Comparison of ENCODE assay signal across 8 cellular contexts in the genomic region with DNA sequence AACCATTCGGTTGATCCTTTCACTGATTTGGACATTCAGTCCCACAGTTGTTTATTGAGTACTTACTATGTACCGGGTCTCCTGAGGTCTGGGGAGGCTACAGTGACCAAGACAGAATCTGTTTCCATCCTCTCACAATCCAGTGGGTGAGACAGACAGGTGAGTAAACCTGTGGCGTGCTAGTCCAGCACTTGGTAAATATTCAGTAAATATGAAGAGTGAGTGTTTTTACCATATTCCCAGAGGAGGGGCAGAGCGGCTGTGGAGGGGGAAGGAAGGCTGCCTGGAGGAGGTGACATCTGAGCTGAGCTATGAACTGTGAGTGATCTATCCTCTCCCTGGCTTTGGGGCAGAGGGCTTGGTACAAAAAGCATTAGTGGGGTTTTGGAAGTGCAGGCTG. TPM values are rescaled to one million over a fixed set of nuclear protein-coding genes. Genes with fewer than 3 reads are reported as not detected.
DNase-seq lines count a peak whose midpoint lies in the region; ATAC-seq and TF ChIP-seq lines count a peak whose summit lies in the region.

No MANE protein-coding gene starts in this region.

- peaks cover 82% of the 10 kb centered on the region for H3K4me1 Mint-ChIP-seq in T-helper 2 cell treated with Interferon-gamma antibody and Interleukin-4, amounts not matched to agents 5 μg/mL and 100 μg/mL, for 36 hours (ENCODE audit: low read depth)
- H3K4me1 Mint-ChIP-seq in activated CD4-positive, alpha-beta memory T cell treated with anti-CD3 and anti-CD28 coated beads for 36 hours (ENCODE audit: low read depth), result peaks cover 79% of the 10 kb centered on the region
- peaks cover 81% of the 10 kb centered on the region for H3K4me1 Mint-ChIP-seq in stimulated activated effector memory CD8-positive, alpha-beta T cell treated with anti-CD3 and anti-CD28 coated beads, Interleukin-12 subunit alpha, Interleukin-12 subunit beta, amount 100 ng/mL, for 72 hours

- peaks cover 7% of the 10 kb centered on the region for H3K36me3 Mint-ChIP-seq in T-helper 2 cell treated with Interferon-gamma antibody and Interleukin-4, amounts not matched to agents 5 μg/mL and 100 μg/mL, for 36 hours (ENCODE audit: low read depth)
- H3K36me3 Mint-ChIP-seq in activated CD4-positive, alpha-beta memory T cell treated with anti-CD3 and anti-CD28 coated beads for 36 hours, result peaks cover 7% of the 10 kb centered on the region
- H3K36me3 Mint-ChIP-seq in stimulated activated effector memory CD8-positive, alpha-beta T cell treated with anti-CD3 and anti-CD28 coated beads, Interleukin-12 subunit alpha, Interleukin-12 subunit beta, amount 100 ng/mL, for 72 hours, result peaks cover 25% of the 10 kb centered on the region

- peaks cover 25% of the 10 kb centered on the region for H3K4me1 ChIP-seq in fibroblast of lung (ENCODE audit: control insufficient read depth, extremely low read depth, insufficient read depth, low read length)

- H3K36me3 ChIP-seq in fibroblast of lung (ENCODE audit: control insufficient read depth, insufficient read depth, low read length), result no peaks in the 10 kb centered on the region

- H3K4me3 ChIP-seq in fibroblast of lung (replicated peaks in 1 of 4; ENCODE audit: control extremely low read depth in 1 of 4, insufficient read depth in 1 of 4, low read depth in 3 of 4, low read length in 4 of 4), result no peak overlapping the region

- no peak overlapping the region for H3K4me2 ChIP-seq in fibroblast of lung (ENCODE audit: extremely low read depth, insufficient read depth, low read length)

- H3K9me3 Mint-ChIP-seq in T-helper 2 cell treated with Interferon-gamma antibody and Interleukin-4, amounts not matched to agents 5 μg/mL and 100 μg/mL, for 36 hours, result no peaks in the 10 kb centered on the region
- H3K9me3 Mint-ChIP-seq in activated CD4-positive, alpha-beta memory T cell treated with anti-CD3 and anti-CD28 coated beads for 36 hours, result no peaks in the 10 kb centered on the region
- H3K9me3 Mint-ChIP-seq in stimulated activated effector memory CD8-positive, alpha-beta T cell treated with anti-CD3 and anti-CD28 coated beads, Interleukin-12 subunit alpha, Interleukin-12 subunit beta, amount 100 ng/mL, for 72 hours, result no peaks in the 10 kb centered on the region

- CTCF ChIA-PET in activated CD4-positive, alpha-beta memory T cell treated with anti-CD3 and anti-CD28 coated beads for 36 hours (lab: Charles Lee), result interaction anchor here (0.7 to 16.3 kb wide), 37 partner anchors 9 to 231 kb away, joined by 3 to 392 read pairs (median 11); a partner anchor contains a TSS

- H3K27ac Mint-ChIP-seq in T-helper 2 cell treated with Interferon-gamma antibody and Interleukin-4, amounts not matched to agents 5 μg/mL and 100 μg/mL, for 36 hours, result peak overlapping the region; percentile 93
- H3K27ac Mint-ChIP-seq in activated CD4-positive, alpha-beta memory T cell treated with anti-CD3 and anti-CD28 coated beads for 36 hours, result peak overlapping the region; percentile 94
- H3K27ac Mint-ChIP-seq in stimulated activated effector memory CD8-positive, alpha-beta T cell treated with anti-CD3 and anti-CD28 coated beads, Interleukin-12 subunit alpha, Interleukin-12 subunit beta, amount 100 ng/mL, for 72 hours, result peak overlapping the region; percentile 80

- H3K27ac ChIP-seq in fibroblast of lung (ENCODE audit: insufficient read depth, low read length), result peak overlapping the region; percentile 38

- H3K27me3 Mint-ChIP-seq in T-helper 2 cell treated with Interferon-gamma antibody and Interleukin-4, amounts not matched to agents 5 μg/mL and 100 μg/mL, for 36 hours (ENCODE audit: low read depth), result no peaks in the 10 kb centered on the region
- H3K27me3 Mint-ChIP-seq in activated CD4-positive, alpha-beta memory T cell treated with anti-CD3 and anti-CD28 coated beads for 36 hours, result no peaks in the 10 kb centered on the region

- POLR2A ChIA-PET in activated CD4-positive, alpha-beta memory T cell treated with anti-CD3 and anti-CD28 coated beads for 36 hours (lab: Charles Lee), result interaction anchor here (0.6 to 4.1 kb wide), 10 partner anchors 9 to 176 kb away, joined by 3 to 36 read pairs (median 6); a partner anchor contains a TSS

- DNase-seq in T-helper 2 cell treated with Interferon-gamma antibody and Interleukin-4, amounts not matched to agents 5 μg/mL and 100 μg/mL, for 36 hours (ENCODE audit: low spot score), result no peak
- DNase-seq in T-helper 2 cell (no peak), fibroblast of lung (ENCODE audit: low read depth in 2 of 2) (no peak), NCI-H526 (lab: John Stamatoyannopoulos, UW) (no peak), NCI-H69 (lab: John Stamatoyannopoulos, UW) (no peak)
- DNase-seq in activated CD4-positive, alpha-beta memory T cell treated with anti-CD3 and anti-CD28 coated beads for 36 hours, result no peak
- no peak for DNase-seq in stimulated activated effector memory CD8-positive, alpha-beta T cell treated with anti-CD3 and anti-CD28 coated beads, Interleukin-12 subunit alpha, Interleukin-12 subunit beta, amount 100 ng/mL, for 72 hours (ENCODE audit: low spot score in 2 of 2)
- no peak for DNase-seq in stimulated activated naive CD4-positive, alpha-beta T cell (lab: John Stamatoyannopoulos, UW)

- H3K9me3 ChIP-seq in fibroblast of lung (ENCODE audit: control insufficient read depth, insufficient read depth, low read depth, low read length), result no peaks in the 10 kb centered on the region

- H2AFZ ChIP-seq in fibroblast of lung (ENCODE audit: low read length), result no peak overlapping the region

- H3K9ac ChIP-seq in fibroblast of lung (ENCODE audit: insufficient read depth, low read length), result no peak overlapping the region

- no peaks in the 10 kb centered on the region for H4K20me1 ChIP-seq in fibroblast of lung (ENCODE audit: control insufficient read depth, extremely low read depth, insufficient read depth, low read length)

- H3K27me3 ChIP-seq in fibroblast of lung (ENCODE audit: control insufficient read depth, insufficient read depth, low read length), result no peaks in the 10 kb centered on the region

- intact Hi-C loops in activated CD4-positive, alpha-beta memory T cell treated with anti-CD3 and anti-CD28 coated beads for 36 hours (cut with micrococcal nuclease), result loop anchor here (1.0 kb wide), 4 partner anchors 7 to 172 kb away; no protein-coding TSS in a partner anchor

- TF ChIP-seq CTCF in fibroblast of lung (conservative IDR thresholded peaks at IDR 0.05 in 1 of 2, IDR thresholded peaks at IDR 0.05 in 1 of 2; ENCODE audit: low read depth in 1 of 2, low read length in 2 of 2), result no peak

- H3K79me2 ChIP-seq in fibroblast of lung (ENCODE audit: control insufficient read depth, insufficient read depth, low read length), result no peaks in the 10 kb centered on the region

- H3K4me3 Mint-ChIP-seq in T-helper 2 cell treated with Interferon-gamma antibody and Interleukin-4, amounts not matched to agents 5 μg/mL and 100 μg/mL, for 36 hours, result peak overlapping the region; percentile 75
- peak overlapping the region; percentile 75 for H3K4me3 Mint-ChIP-seq in activated CD4-positive, alpha-beta memory T cell treated with anti-CD3 and anti-CD28 coated beads for 36 hours
- H3K4me3 Mint-ChIP-seq in stimulated activated effector memory CD8-positive, alpha-beta T cell treated with anti-CD3 and anti-CD28 coated beads, Interleukin-12 subunit alpha, Interleukin-12 subunit beta, amount 100 ng/mL, for 72 hours, result peak overlapping the region; percentile 78

- no peak for ATAC-seq in stimulated activated effector memory CD8-positive, alpha-beta T cell treated with anti-CD3 and anti-CD28 coated beads, Interleukin-12 subunit alpha, Interleukin-12 subunit beta, amount 100 ng/mL, for 72 hours

RNA-seq across cellular contexts. Expression of a gene that starts 31.4 kb away (rescaled TPM):
- 100 to 1,000 TPM; 137 to 145 TPM for total RNA-seq in activated CD4-positive, alpha-beta memory T cell treated with anti-CD3 and anti-CD28 coated beads for 36 hours
- total RNA-seq in fibroblast of lung, result under 0.01 TPM in 1 of 2 replicates, not detected in the other
- polyA plus RNA-seq in fibroblast of lung, result 0.07 and 0.10 TPM in 2 replicates
- 0.14 and 0.22 TPM in 2 replicates for polyA plus RNA-seq in fibroblast of lung (2012)
- 0.30 TPM in 1 of 2 replicates, not detected in the other for polyA minus RNA-seq in fibroblast of lung (ENCODE audit: low replicate concordance)

RNA-seq across cellular contexts. Expression of a gene that starts 32.5 kb away (rescaled TPM):
- total RNA-seq in activated CD4-positive, alpha-beta memory T cell treated with anti-CD3 and anti-CD28 coated beads for 36 hours, result 10 to 100 TPM; 14.5 to 15.2 TPM
- total RNA-seq in fibroblast of lung, result under 0.01 TPM in 1 of 2 replicates, not detected in the other
- polyA plus RNA-seq in fibroblast of lung, result 0.01 and 0.05 TPM in 2 replicates
- 0.24 TPM in 1 of 2 replicates, not detected in the other for polyA plus RNA-seq in fibroblast of lung (2012)
- not detected in 2 replicates for polyA minus RNA-seq in fibroblast of lung (ENCODE audit: low replicate concordance)

Comparison
In these comparisons a context has a peak if more than half of its experiments do, and no peak if none do; other contexts are left out.
1. RNA of a gene that starts 31.4 kb away (total RNA-seq): 137 to 145 TPM in activated CD4-positive, alpha-beta memory T cell treated with anti-CD3 and anti-CD28 coated beads for 36 hours; under 0.01 TPM in fibroblast of lung; every median in the first group is over 100 times any median in the second.
2. RNA of a gene that starts 32.5 kb away (total RNA-seq): 14.5 to 15.2 TPM in activated CD4-positive, alpha-beta memory T cell treated with anti-CD3 and anti-CD28 coated beads for 36 hours; under 0.01 TPM in fibroblast of lung; every median in the first group is over 10 times any median in the second.
3. Peak in every context shown above with its lines, with median percentiles within 50 percentile points of each other: H3K27ac Mint-ChIP-seq and H3K4me3 Mint-ChIP-seq.